15 cellular contexts compared by ENCODE assay signal in genomic region chr3:22245122-22245521, GRCh38.
A peak's percentile ranks its signal among the peaks of the same experiment; 100 is the strongest.
DNase-seq lines count a peak whose midpoint lies in the region; ATAC-seq, FAIRE-seq and TF ChIP-seq lines count a peak whose summit lies in the region.
"Had no signal": no experiment of that assay in that cellular context is flagged by ENCODE, and none has a peak within 500 bp of the region (broad histone marks: within the 10 kb centered on the region; RNA-seq: fewer than 3 reads in every experiment).

No MANE protein-coding gene starts in this region.

- ATAC-seq in left ventricle myocardium superior (peak; percentile 78), omental fat pad (ENCODE audit: low FRiP score) (no peak)

- no peaks in the 10 kb centered on the region for H3K4me1 Mint-ChIP-seq in activated CD4-positive, alpha-beta T cell treated with anti-CD3 and anti-CD28 coated beads, Interleukin-2, amount 10 ng/mL, durations not matched to agents 7 days and 5 days
- H3K4me1 Mint-ChIP-seq: naive B cell had no signal

- TF ChIP-seq EP300 in tibial nerve (IDR thresholded peaks at IDR 0.05): peak in 1 of 2 donors; percentile 72

- no peak overlapping the region for H3K27ac Mint-ChIP-seq in activated CD4-positive, alpha-beta T cell treated with anti-CD3 and anti-CD28 coated beads, Interleukin-2, amount 10 ng/mL, durations not matched to agents 7 days and 5 days
- H3K27ac Mint-ChIP-seq: naive B cell had no signal

- H3K9me3 Mint-ChIP-seq in activated CD4-positive, alpha-beta T cell treated with anti-CD3 and anti-CD28 coated beads, Interleukin-2, amount 10 ng/mL, durations not matched to agents 7 days and 5 days: no peaks in the 10 kb centered on the region

- DNase-seq in HTR-8/SVneo (ENCODE audit: insufficient read length, low spot score): peak; percentile 53
- DNase-seq in brain pericyte (ENCODE audit: low read depth, low spot score): peak; percentile 39
- DNase-seq in left ventricle myocardium superior: peak; percentile 36
- peak; percentile 20 to 64 for DNase-seq in tibial nerve (ENCODE audit: low spot score in 2 of 2)
- no peak for DNase-seq in amygdala (lab: John Stamatoyannopoulos, UW)
- DNase-seq in omental fat pad (ENCODE audit: low spot score): no peak
- DNase-seq in activated CD4-positive, alpha-beta T cell treated with anti-CD3 and anti-CD28 coated beads, Interleukin-2, amount 10 ng/mL, durations not matched to agents 7 days and 5 days: no peak
- DNase-seq: activated CD4-positive, alpha-beta T cell treated with anti-CD3 and anti-CD28 coated beads, Interleukin-2, amount 50 U/mL, for 4 hours; activated effector memory CD4-positive, alpha-beta T cell treated with Interleukin-2 at 50 U/mL for 16 hours; DMS 273 treated with DMSO at 0.1 percent for 48 hours; dorsolateral prefrontal cortex; naive B cell; NCI-H1048; stimulated activated CD4-positive, alpha-beta T cell treated with anti-CD3 and anti-CD28 coated beads, Interleukin-12 subunit alpha, Interleukin-12 subunit beta, amount 100 ng/mL, for 4 hours had no signal

- no peaks in the 10 kb centered on the region for H3K27me3 Mint-ChIP-seq in activated CD4-positive, alpha-beta T cell treated with anti-CD3 and anti-CD28 coated beads, Interleukin-2, amount 10 ng/mL, durations not matched to agents 7 days and 5 days

- peaks cover 0 to 16% (median 0%) of the 10 kb centered on the region in 4 donors for H3K4me1 ChIP-seq in tibial nerve

- CTCF ChIA-PET in activated CD4-positive, alpha-beta T cell treated with anti-CD3 and anti-CD28 coated beads, Interleukin-2, amount 10 ng/mL, durations not matched to agents 7 days and 5 days (lab: Charles Lee): no interaction called here

- no peak for TF ChIP-seq POLR2A in tibial nerve (IDR thresholded peaks at IDR 0.05)

- no peaks in the 10 kb centered on the region for H3K27me3 ChIP-seq in tibial nerve

- no peak overlapping the region for H3K27ac ChIP-seq in tibial nerve
- H3K27ac ChIP-seq: dorsolateral prefrontal cortex, HL-60 had no signal

- H3K36me3 ChIP-seq in tibial nerve: no peaks in the 10 kb centered on the region

- no peaks in the 10 kb centered on the region for H3K36me3 Mint-ChIP-seq in activated CD4-positive, alpha-beta T cell treated with anti-CD3 and anti-CD28 coated beads, Interleukin-2, amount 10 ng/mL, durations not matched to agents 7 days and 5 days (ENCODE audit: low read depth)
- H3K36me3 Mint-ChIP-seq: naive B cell had no signal

- POLR2A ChIA-PET in activated CD4-positive, alpha-beta T cell treated with anti-CD3 and anti-CD28 coated beads, Interleukin-2, amount 10 ng/mL, durations not matched to agents 7 days and 5 days (lab: Charles Lee): no interaction called here

- intact Hi-C loops in left ventricle myocardium superior (cut with micrococcal nuclease): no loop called here

- no peak overlapping the region for H3K4me3 Mint-ChIP-seq in activated CD4-positive, alpha-beta T cell treated with anti-CD3 and anti-CD28 coated beads, Interleukin-2, amount 10 ng/mL, durations not matched to agents 7 days and 5 days
- H3K4me3 Mint-ChIP-seq: naive B cell had no signal

- no peaks in the 10 kb centered on the region for H3K9me3 ChIP-seq in tibial nerve

- no peak for FAIRE-seq in HTR-8/SVneo (lab: Jason Lieb, UNC)

- TF ChIP-seq CTCF in tibial nerve (IDR thresholded peaks at IDR 0.05) (no peak), omental fat pad (IDR thresholded peaks at IDR 0.05) (no peak)

- no peak overlapping the region for H3K4me3 ChIP-seq in tibial nerve
- H3K4me3 ChIP-seq: dorsolateral prefrontal cortex had no signal

Comparison
In these comparisons a context has a peak if more than half of its experiments do, and no peak if none do; other contexts are left out.
1. DNase-seq: peak in HTR-8/SVneo (single experiment), brain pericyte (single experiment), left ventricle myocardium superior (single experiment) and tibial nerve (2 of 2); none in amygdala (0 of 56), omental fat pad (single experiment) and activated CD4-positive, alpha-beta T cell treated with anti-CD3 and anti-CD28 coated beads, Interleukin-2, amount 10 ng/mL, durations not matched to agents 7 days and 5 days (single experiment).